Comparison of ENCODE assay signal across 21 cellular contexts in the genomic region with DNA sequence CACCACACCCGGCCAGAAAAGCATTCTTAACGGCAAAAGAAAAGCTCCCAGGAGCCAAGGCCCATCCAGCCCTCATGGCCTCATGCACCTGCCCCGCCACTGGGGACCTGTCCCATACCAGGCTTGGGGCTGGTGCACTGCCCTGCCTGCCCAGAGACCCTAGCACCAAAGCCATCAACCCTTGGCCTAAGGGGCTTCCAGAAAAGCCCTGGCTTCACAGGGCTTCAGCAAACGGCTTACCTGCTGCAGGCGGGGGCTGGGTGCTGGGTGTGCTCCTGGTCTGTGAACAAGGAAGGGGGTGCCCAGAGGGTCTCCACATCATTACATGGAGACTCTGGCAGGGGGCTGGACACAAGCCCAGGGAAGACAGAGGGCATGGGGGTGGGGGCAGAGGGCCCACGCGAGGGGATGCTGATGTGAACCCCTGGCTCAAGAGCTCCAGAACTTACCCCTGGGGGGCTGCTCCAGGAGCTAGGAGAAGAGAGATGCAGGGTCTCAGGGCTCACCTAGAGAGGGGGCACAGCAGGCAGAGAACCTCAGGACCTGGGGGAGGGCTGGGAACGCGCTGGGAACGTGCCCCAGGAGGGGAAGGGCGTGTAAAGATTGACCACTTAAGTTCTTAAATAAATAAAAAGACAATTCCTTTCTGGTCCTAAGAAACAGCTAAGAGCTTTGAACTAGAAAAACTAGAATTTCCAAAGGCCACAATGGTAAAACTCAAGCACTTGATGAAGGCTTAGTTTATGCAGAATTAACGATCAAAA.
"Had no signal": no experiment of that assay in that cellular context is flagged by ENCODE, and none has a peak within 500 bp of the region (broad histone marks: within the 10 kb centered on the region; RNA-seq: fewer than 3 reads in every experiment).

No MANE protein-coding gene starts in this region.

- H3K9ac ChIP-seq: parathyroid adenoma had no signal

- H3K4me1 Mint-ChIP-seq: activated CD4-positive, alpha-beta T cell treated with anti-CD3 and anti-CD28 coated beads for 36 hours; stimulated activated effector memory CD8-positive, alpha-beta T cell treated with anti-CD3 and anti-CD28 coated beads, Interleukin-12 subunit alpha, Interleukin-12 subunit beta, amount 100 ng/mL, for 72 hours had no signal

- H3K9me3 ChIP-seq: right lobe of liver, stomach had no signal

- H3K36me3 ChIP-seq: cardiac muscle cell, right lobe of liver, stomach, WERI-Rb-1 had no signal

- H3K27ac Mint-ChIP-seq: activated CD4-positive, alpha-beta T cell treated with anti-CD3 and anti-CD28 coated beads for 36 hours; activated naive CD8-positive, alpha-beta T cell; activated T-helper 1 cell treated with anti-CD3 and anti-CD28 coated beads, Interleukin-12 subunit alpha, Interleukin-12 subunit beta, Interleukin-2, Interleukin-4 antibody, amounts not matched to agents 30 ng/mL and 10 ng/mL and 1 ng/mL, durations not matched to agents 14 hours and 24 hours and 36 hours; dendritic cell treated with granulocyte-macrophage colony-stimulating factor and Interleukin-4, amounts not matched to agents 40 ng/mL and 50 ng/mL, for 4 days; stimulated activated effector memory CD8-positive, alpha-beta T cell treated with anti-CD3 and anti-CD28 coated beads, Interleukin-12 subunit alpha, Interleukin-12 subunit beta, amount 100 ng/mL, for 72 hours had no signal

- H3K4me3 ChIP-seq: cardiac muscle cell, hepatocyte, right lobe of liver, stomach had no signal

- ATAC-seq: activated CD4-positive, alpha-beta T cell treated with anti-CD3 and anti-CD28 coated beads for 36 hours; foreskin keratinocyte; stimulated activated effector memory CD8-positive, alpha-beta T cell treated with anti-CD3 and anti-CD28 coated beads, Interleukin-12 subunit alpha, Interleukin-12 subunit beta, amount 100 ng/mL, for 72 hours had no signal

- H3K27ac ChIP-seq: cardiac muscle cell, foreskin keratinocyte, hepatocyte, parathyroid adenoma, right lobe of liver, stomach, WERI-Rb-1 had no signal

- H3K4me3 Mint-ChIP-seq: activated CD4-positive, alpha-beta T cell treated with anti-CD3 and anti-CD28 coated beads for 36 hours; activated naive CD8-positive, alpha-beta T cell; activated T-helper 1 cell treated with anti-CD3 and anti-CD28 coated beads, Interleukin-12 subunit alpha, Interleukin-12 subunit beta, Interleukin-2, Interleukin-4 antibody, amounts not matched to agents 30 ng/mL and 10 ng/mL and 1 ng/mL, durations not matched to agents 14 hours and 24 hours and 36 hours; dendritic cell treated with granulocyte-macrophage colony-stimulating factor and Interleukin-4, amounts not matched to agents 40 ng/mL and 50 ng/mL, for 4 days; stimulated activated effector memory CD8-positive, alpha-beta T cell treated with anti-CD3 and anti-CD28 coated beads, Interleukin-12 subunit alpha, Interleukin-12 subunit beta, amount 100 ng/mL, for 72 hours had no signal

- FAIRE-seq: small intestine had no signal

- DNase-seq: activated CD4-positive, alpha-beta T cell treated with anti-CD3 and anti-CD28 coated beads for 36 hours; activated CD4-positive, alpha-beta T cell treated with anti-CD3 and anti-CD28 coated beads, Interleukin-2, amount 50 U/mL, for 48 hours; activated gamma-delta T cell treated with Interleukin-2 at 50 U/mL for 16 hours; activated T-cell treated with anti-CD3 and anti-CD28 coated beads for 4 hours; effector memory CD4-positive, alpha-beta T cell; islet precursor cell; right lobe of liver; small intestine; stimulated activated CD4-positive, alpha-beta T cell treated with anti-CD3 and anti-CD28 coated beads, Interleukin-15, amount 100 ng/mL, for 24 hours; stimulated activated CD4-positive, alpha-beta T cell treated with anti-CD3 and anti-CD28 coated beads, Interleukin-4, amount 100 ng/mL, for 24 hours; stomach; T-helper 2 cell; WERI-Rb-1 had no signal

- H3K4me1 ChIP-seq: parathyroid adenoma had no signal

- H3K27me3 Mint-ChIP-seq: activated CD4-positive, alpha-beta T cell treated with anti-CD3 and anti-CD28 coated beads for 36 hours; activated naive CD8-positive, alpha-beta T cell had no signal

- H3K27me3 ChIP-seq: cardiac muscle cell, foreskin keratinocyte, hepatocyte, right lobe of liver had no signal

- H3K9me3 Mint-ChIP-seq: activated T-helper 1 cell treated with anti-CD3 and anti-CD28 coated beads, Interleukin-12 subunit alpha, Interleukin-12 subunit beta, Interleukin-2, Interleukin-4 antibody, amounts not matched to agents 30 ng/mL and 10 ng/mL and 1 ng/mL, durations not matched to agents 14 hours and 24 hours and 36 hours; dendritic cell treated with granulocyte-macrophage colony-stimulating factor and Interleukin-4, amounts not matched to agents 40 ng/mL and 50 ng/mL, for 4 days; stimulated activated effector memory CD8-positive, alpha-beta T cell treated with anti-CD3 and anti-CD28 coated beads, Interleukin-12 subunit alpha, Interleukin-12 subunit beta, amount 100 ng/mL, for 72 hours had no signal

- H3K36me3 Mint-ChIP-seq: activated naive CD8-positive, alpha-beta T cell; stimulated activated effector memory CD8-positive, alpha-beta T cell treated with anti-CD3 and anti-CD28 coated beads, Interleukin-12 subunit alpha, Interleukin-12 subunit beta, amount 100 ng/mL, for 72 hours had no signal
